Comparison of ENCODE assay signal across 1 cellular context in the genomic region with DNA sequence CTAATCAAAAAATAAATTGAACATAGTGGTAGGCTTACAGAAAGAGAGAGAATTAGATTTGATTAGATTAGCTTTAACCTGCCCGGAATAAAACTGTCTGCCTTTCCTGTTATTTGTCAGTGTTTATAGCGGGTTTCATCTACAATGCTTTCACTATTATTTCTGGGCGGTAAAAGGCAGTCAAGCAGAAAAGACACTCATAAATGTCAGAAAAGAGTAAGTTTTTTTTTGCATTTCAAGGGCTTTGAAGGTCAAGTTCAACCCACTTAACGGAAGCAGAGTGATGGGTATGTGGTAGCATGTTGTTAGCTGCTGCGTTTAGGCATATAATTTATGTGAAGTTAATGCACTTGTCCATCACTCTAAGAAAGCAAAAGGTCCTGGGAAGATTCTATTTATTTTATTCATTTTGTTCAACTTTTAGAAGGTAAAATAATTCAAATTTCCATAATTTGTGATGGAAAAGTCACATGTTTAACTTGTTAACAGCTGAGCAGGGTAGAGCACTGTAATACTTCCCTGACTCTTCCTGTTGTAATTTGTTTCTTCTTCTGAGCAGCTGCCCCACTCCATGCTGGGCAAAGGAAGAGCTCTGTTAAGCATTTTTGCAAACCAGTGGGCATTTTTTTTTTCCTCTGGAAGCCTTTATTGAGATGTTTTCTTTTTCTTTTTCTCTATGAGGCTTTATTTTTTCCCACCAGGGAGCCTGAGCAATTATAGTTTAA.
TF ChIP-seq lines count a peak whose summit lies in the region.

No MANE protein-coding gene starts in this region.

TF ChIP-seq in SK-N-SH, 30 proteins besides CTCF, POLR2A, EP300 and RAD21 (continued from another document):
- TF ChIP-seq, protein P1, sequence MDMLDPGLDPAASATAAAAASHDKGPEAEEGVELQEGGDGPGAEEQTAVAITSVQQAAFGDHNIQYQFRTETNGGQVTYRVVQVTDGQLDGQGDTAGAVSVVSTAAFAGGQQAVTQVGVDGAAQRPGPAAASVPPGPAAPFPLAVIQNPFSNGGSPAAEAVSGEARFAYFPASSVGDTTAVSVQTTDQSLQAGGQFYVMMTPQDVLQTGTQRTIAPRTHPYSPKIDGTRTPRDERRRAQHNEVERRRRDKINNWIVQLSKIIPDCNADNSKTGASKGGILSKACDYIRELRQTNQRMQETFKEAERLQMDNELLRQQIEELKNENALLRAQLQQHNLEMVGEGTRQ (IDR thresholded peaks at IDR 0.05; ENCODE audit: borderline replicate concordance, low read depth, low read length): no peak
- no peak for TF ChIP-seq EZH2phosphoT487 (IDR thresholded peaks at IDR 0.05; ENCODE audit: borderline replicate concordance, low read depth)
- TF ChIP-seq, protein P2, sequence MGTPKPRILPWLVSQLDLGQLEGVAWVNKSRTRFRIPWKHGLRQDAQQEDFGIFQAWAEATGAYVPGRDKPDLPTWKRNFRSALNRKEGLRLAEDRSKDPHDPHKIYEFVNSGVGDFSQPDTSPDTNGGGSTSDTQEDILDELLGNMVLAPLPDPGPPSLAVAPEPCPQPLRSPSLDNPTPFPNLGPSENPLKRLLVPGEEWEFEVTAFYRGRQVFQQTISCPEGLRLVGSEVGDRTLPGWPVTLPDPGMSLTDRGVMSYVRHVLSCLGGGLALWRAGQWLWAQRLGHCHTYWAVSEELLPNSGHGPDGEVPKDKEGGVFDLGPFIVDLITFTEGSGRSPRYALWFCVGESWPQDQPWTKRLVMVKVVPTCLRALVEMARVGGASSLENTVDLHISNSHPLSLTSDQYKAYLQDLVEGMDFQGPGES (IDR thresholded peaks at IDR 0.05; ENCODE audit: low read depth, low read length): no peak
- no peak for TF ChIP-seq RFX5 (IDR thresholded peaks at IDR 0.05; ENCODE audit: low read length)
